Comparison of ENCODE assay signal across 13 cellular contexts in genomic region chr12:66304296-66304915, GRCh38. TPM values are rescaled to one million over a fixed set of nuclear protein-coding genes. Genes with fewer than 3 reads are reported as not detected.
DNase-seq lines count a peak whose midpoint lies in the region; ATAC-seq, FAIRE-seq and TF ChIP-seq lines count a peak whose summit lies in the region.
"Had no signal": no experiment of that assay in that cellular context is flagged by ENCODE, and none has a peak within 500 bp of the region (broad histone marks: within the 10 kb centered on the region; RNA-seq: fewer than 3 reads in every experiment).

No MANE protein-coding gene starts in this region.

- H3K27me3 ChIP-seq in A673 (replicated peaks; ENCODE audit: insufficient read depth, low read depth, low read length, poor library complexity) (peaks cover 12% of the 10 kb centered on the region), endodermal cell (ENCODE audit: control insufficient read depth, insufficient read depth, low read length, poor library complexity, severe bottlenecking) (no peaks in the 10 kb centered on the region)
- H3K27me3 ChIP-seq: body of pancreas had no signal

- no TSS peak for BruUV-seq in A673 (replicated peaks; lab: Mats Ljungman, UMichigan)

- no peak overlapping the region for H3K9ac ChIP-seq in endodermal cell (ENCODE audit: extremely low read depth, low read length, poor library complexity, severe bottlenecking)

- POLR2A ChIA-PET in activated B cell treated with CpG ODN at 0.5 μM for 24 hours (lab: Charles Lee) (no interaction called here), A673 (lab: Charles Lee; ENCODE audit: low non-redundant PET) (no interaction called here)

- 83 to 88% methylated on average over 5 of the region's 6 CpGs for WGBS in endodermal cell (ENCODE audit: insufficient coverage in 1 of 2, insufficient read length in 1 of 2), 2 experiments

- H3K4me3 Mint-ChIP-seq in CD14-positive monocyte, result peak overlapping the region; percentile 40 to 80
- peak overlapping the region; percentile 13 for H3K4me3 Mint-ChIP-seq in activated B cell treated with CpG ODN at 0.5 μM for 24 hours
- H3K4me3 Mint-ChIP-seq in mesothelial cell of epicardium, result peak overlapping the region; percentile 97
- no peak overlapping the region for H3K4me3 Mint-ChIP-seq in endodermal cell

- H3K27ac Mint-ChIP-seq in CD14-positive monocyte (peak overlapping the region in 5 of 7 donors; percentile 18 to 73 (median 47)), activated B cell treated with CpG ODN at 0.5 μM for 24 hours (peak overlapping the region; percentile 7), mesothelial cell of epicardium (no peak overlapping the region), endodermal cell (no peak overlapping the region)

- no peaks in the 10 kb centered on the region for H3K36me3 ChIP-seq in A673 (ENCODE audit: insufficient read depth, low read length, poor library complexity, severe bottlenecking)
- H3K36me3 ChIP-seq in endodermal cell (ENCODE audit: control insufficient read depth, insufficient read depth, low read length), result no peaks in the 10 kb centered on the region

- DNase-seq in CD14-positive monocyte (ENCODE audit: low spot score) (no peak), GM12892 (ENCODE audit: insufficient read length) (no peak), activated B cell treated with CpG ODN at 0.5 μM for 24 hours (no peak), mesothelial cell of epicardium (ENCODE audit: low spot score in 2 of 2, unreplicated experiment in 2 of 2) (no peak), NCI-H2196 (lab: John Stamatoyannopoulos, UW; ENCODE audit: unreplicated experiment) (no peak), A673 (ENCODE audit: low spot score) (no peak), NOMO-1 treated with dmso at 0.1 percent for 144 hours (lab: John Stamatoyannopoulos, UW; ENCODE audit: unreplicated experiment) (no peak), endodermal cell (no peak)
- DNase-seq: body of pancreas, Caco-2, HCEC 1CT, NCI-H446 treated with DMSO at 0.1 percent for 48 hours had no signal

- peak; percentile 57 for FAIRE-seq in GM12892 (lab: Jason Lieb, UNC)

- H3K36me3 Mint-ChIP-seq in CD14-positive monocyte (peaks cover 21 to 27% of the 10 kb centered on the region in 2 donors), activated B cell treated with CpG ODN at 0.5 μM for 24 hours (ENCODE audit: low read depth) (peaks cover 42% of the 10 kb centered on the region), mesothelial cell of epicardium (peaks cover 15% of the 10 kb centered on the region), endodermal cell (ENCODE audit: low read depth) (peaks cover 20% of the 10 kb centered on the region)

- CTCF ChIA-PET in activated B cell treated with CpG ODN at 0.5 μM for 24 hours (lab: Charles Lee), result no interaction called here
- CTCF ChIA-PET in A673 (lab: Charles Lee), result no interaction called here

- H3K27ac ChIP-seq in A673 (ENCODE audit: low read depth, low read length, poor library complexity, severe bottlenecking) (no peak overlapping the region), endodermal cell (ENCODE audit: low read depth, low read length) (no peak overlapping the region)
- H3K27ac ChIP-seq: body of pancreas, SK-N-MC had no signal

- H3K9me3 Mint-ChIP-seq in CD14-positive monocyte, result peaks cover 0 to 2% (median 0%) of the 10 kb centered on the region in 7 donors
- H3K9me3 Mint-ChIP-seq in activated B cell treated with CpG ODN at 0.5 μM for 24 hours, result no peaks in the 10 kb centered on the region
- H3K9me3 Mint-ChIP-seq in mesothelial cell of epicardium, result no peaks in the 10 kb centered on the region
- H3K9me3 Mint-ChIP-seq in endodermal cell, result no peaks in the 10 kb centered on the region

- TF ChIP-seq CTCF in CD14-positive monocyte (IDR thresholded peaks at IDR 0.05) (no peak), activated B cell treated with CpG ODN at 0.5 μM for 24 hours (IDR thresholded peaks at IDR 0.05) (no peak), mesothelial cell of epicardium (IDR thresholded peaks at IDR 0.05; ENCODE audit: unreplicated experiment) (no peak), A673 (conservative IDR thresholded peaks at IDR 0.05; ENCODE audit: low read depth, low read length) (no peak), endodermal cell (conservative IDR thresholded peaks at IDR 0.05) (no peak)

- H3K4me3 ChIP-seq in A673 (ENCODE audit: low read depth, low read length, poor library complexity, severe bottlenecking), result no peak overlapping the region
- no peak overlapping the region for H3K4me3 ChIP-seq in endodermal cell (ENCODE audit: low read length)
- H3K4me3 ChIP-seq: body of pancreas, SK-N-MC had no signal

- no peak for ATAC-seq in activated B cell treated with CpG ODN at 0.5 μM for 24 hours (ENCODE audit: low read depth)
- ATAC-seq: body of pancreas had no signal

- H3K27me3 Mint-ChIP-seq in CD14-positive monocyte (ENCODE audit: low read depth in 3 of 3), result peaks cover 0 to 2% (median 0%) of the 10 kb centered on the region in 3 donors
- H3K27me3 Mint-ChIP-seq in activated B cell treated with CpG ODN at 0.5 μM for 24 hours, result no peaks in the 10 kb centered on the region
- peaks cover 20% of the 10 kb centered on the region for H3K27me3 Mint-ChIP-seq in mesothelial cell of epicardium (ENCODE audit: low read depth)
- H3K27me3 Mint-ChIP-seq in endodermal cell (ENCODE audit: insufficient read depth), result peaks cover 13% of the 10 kb centered on the region

- intact Hi-C loops in CD14-positive monocyte (cut with micrococcal nuclease) (loop anchor here in 1 of 2 donors (10.0 kb wide), 1 partner anchor 160 kb away; no protein-coding TSS in a partner anchor), activated B cell treated with CpG ODN at 0.5 μM for 24 hours (cut with micrococcal nuclease) (no loop called here), A673 (cut with micrococcal nuclease; ENCODE audit: unreplicated experiment) (no loop called here)

- H3K4me1 Mint-ChIP-seq in CD14-positive monocyte (peaks cover 34% of the 10 kb centered on the region), activated B cell treated with CpG ODN at 0.5 μM for 24 hours (peaks cover 41% of the 10 kb centered on the region), mesothelial cell of epicardium (peaks cover 27% of the 10 kb centered on the region), endodermal cell (peaks cover 6% of the 10 kb centered on the region)

- TF ChIP-seq POLR2A in GM12892 (IDR thresholded peaks at IDR 0.05; ENCODE audit: low read depth, low read length), result no peak

- H3K9me3 ChIP-seq in A673 (ENCODE audit: low read depth, low read length, poor library complexity, severe bottlenecking), result no peaks in the 10 kb centered on the region
- H3K9me3 ChIP-seq in endodermal cell (ENCODE audit: control insufficient read depth, low read length), result no peaks in the 10 kb centered on the region
- H3K9me3 ChIP-seq: body of pancreas, Caco-2 had no signal

- H3K4me1 ChIP-seq in A673 (ENCODE audit: insufficient read depth, low read length, poor library complexity, severe bottlenecking) (peaks cover 8% of the 10 kb centered on the region), endodermal cell (ENCODE audit: control insufficient read depth, insufficient read depth, low read length) (no peaks in the 10 kb centered on the region)

RNA-seq across cellular contexts. Expression of gene HELB, which starts 2.1 kb away (rescaled TPM):
- 1 to 10 TPM; 1.8 to 3.0 TPM for polyA plus RNA-seq in CD14-positive monocyte
- polyA plus RNA-seq in GM12892 (2012; ENCODE audit: missing spikeins), result 5.6 TPM
- total RNA-seq in activated B cell treated with CpG ODN at 0.5 μM for 24 hours (4.7 and 7.2 TPM in 2 replicates), mesothelial cell of epicardium (10.8 to 12.3 TPM (median 11.3 TPM) in 3 replicates), A673 (2021) (4.1 and 4.6 TPM in 2 replicates), endodermal cell (10 to 100 TPM in 1 of 2 donors, 1 to 10 TPM in 1; 6.2 to 11.0 TPM)
- polyA plus RNA-seq in endodermal cell (2013, experiment 1 of 2), result 2.5 TPM
- 2.7 TPM for polyA plus RNA-seq in endodermal cell (2013, experiment 2 of 2)

Comparison
In these comparisons a context has a peak if more than half of its experiments do, and no peak if none do; other contexts are left out.
1. H3K27ac Mint-ChIP-seq: peak in CD14-positive monocyte (5 of 7) and activated B cell treated with CpG ODN at 0.5 μM for 24 hours (single experiment); none in mesothelial cell of epicardium (single experiment) and endodermal cell (single experiment).